ENCODE assay signal across 13 cellular contexts in genomic region chrX:116317409-116317808, GRCh38.
A peak's percentile ranks its signal among the peaks of the same experiment; 100 is the strongest.
DNase-seq lines count a peak whose midpoint lies in the region; ATAC-seq and TF ChIP-seq lines count a peak whose summit lies in the region.
"Had no signal": no experiment of that assay in that cellular context is flagged by ENCODE, and none has a peak within 500 bp of the region (broad histone marks: within the 10 kb centered on the region; RNA-seq: fewer than 3 reads in every experiment).

No MANE protein-coding gene starts in this region.

- intact Hi-C loops in activated CD4-positive, alpha-beta memory T cell treated with anti-CD3 and anti-CD28 coated beads for 36 hours (cut with micrococcal nuclease): no loop called here

- CTCF ChIA-PET in activated CD4-positive, alpha-beta memory T cell treated with anti-CD3 and anti-CD28 coated beads for 36 hours (lab: Charles Lee): no interaction called here

- WGBS in lung, 2 donors: 40 to 75% methylated on average over 3 of the region's 3 CpGs
- WGBS in H9 (ENCODE audit: extremely low coverage, insufficient read length, low lambda C conversion rate): no CpG with 5 or more reads among the region's 3 CpGs

- H3K4ac ChIP-seq in H9 (ENCODE audit: low read depth, low read length): no peak overlapping the region

- H3K4me3 ChIP-seq in lung: no peak overlapping the region
- H3K4me3 ChIP-seq: GM12878 had no signal

- H3K9me3 ChIP-seq in lung (ENCODE audit: control insufficient read depth in 2 of 2, insufficient read depth in 1 of 2, low read length in 1 of 2): no peaks in the 10 kb centered on the region
- H3K9me3 ChIP-seq in H9 (ENCODE audit: control insufficient read depth, low read depth, low read length): no peaks in the 10 kb centered on the region
- H3K9me3 ChIP-seq: neutrophil had no signal

- no peaks in the 10 kb centered on the region; a peak in 1 of 5 replicates for H3K9me3 Mint-ChIP-seq in H9
- H3K9me3 Mint-ChIP-seq in activated CD4-positive, alpha-beta memory T cell treated with anti-CD3 and anti-CD28 coated beads for 36 hours: no peaks in the 10 kb centered on the region
- H3K9me3 Mint-ChIP-seq: activated CD4-positive, alpha-beta memory T cell treated with anti-CD3 and anti-CD28 coated beads, Interleukin-2, amount 10 ng/mL, durations not matched to agents 7 days and 5 days had no signal

- H4K8ac ChIP-seq in H9 (replicated peaks; ENCODE audit: insufficient read length, low read depth, low read length): no peak overlapping the region

- H4K5ac ChIP-seq in H9 (ENCODE audit: insufficient read length, low read depth, low read length): no peak overlapping the region

- peak; percentile 48 for DNase-seq in Ammon's horn (ENCODE audit: low spot score)
- DNase-seq in NCI-H69 (lab: John Stamatoyannopoulos, UW): peak; percentile 7
- peak; percentile 44 for DNase-seq in epidermal melanocyte (ENCODE audit: insufficient read length, low spot score)
- peak; percentile 56 for DNase-seq in lung (ENCODE audit: low spot score)
- DNase-seq in H9: no peak
- DNase-seq in activated CD4-positive, alpha-beta memory T cell treated with anti-CD3 and anti-CD28 coated beads for 36 hours: no peak
- no peak for DNase-seq in LoVo (ENCODE audit: low spot score)
- DNase-seq: activated CD4-positive, alpha-beta memory T cell treated with anti-CD3 and anti-CD28 coated beads, Interleukin-2, amount 10 ng/mL, durations not matched to agents 7 days and 5 days; SHP77 had no signal

- H2BK12ac ChIP-seq in H9 (ENCODE audit: insufficient read length, low read depth, low read length): no peak overlapping the region

- no peak overlapping the region for H3K4me3 Mint-ChIP-seq in H9
- H3K4me3 Mint-ChIP-seq in activated CD4-positive, alpha-beta memory T cell treated with anti-CD3 and anti-CD28 coated beads for 36 hours: no peak overlapping the region
- H3K4me3 Mint-ChIP-seq: activated CD4-positive, alpha-beta memory T cell treated with anti-CD3 and anti-CD28 coated beads, Interleukin-2, amount 10 ng/mL, durations not matched to agents 7 days and 5 days; B cell had no signal

- no peak overlapping the region for H3K56ac ChIP-seq in H9 (ENCODE audit: insufficient read length, low read depth, low read length)

- no peak overlapping the region for H2BK15ac ChIP-seq in H9 (ENCODE audit: low read depth, low read length)

- no peak overlapping the region for H3K9ac ChIP-seq in H9 (ENCODE audit: extremely low read depth, insufficient read length, low read length)

- no peaks in the 10 kb centered on the region for H3K23me2 ChIP-seq in H9 (ENCODE audit: insufficient read length, low read depth, low read length, poor library complexity, severe bottlenecking)

- ATAC-seq in lung (ENCODE audit: insufficient read depth, low FRiP score) (no peak), GM21367 (IDR thresholded peaks at IDR 0.05; ENCODE audit: unreplicated experiment) (no peak)
- ATAC-seq: GM12878 had no signal

- H3T11ph ChIP-seq in H9 (ENCODE audit: low read length): no peak overlapping the region

- H3K27ac ChIP-seq in lung (ENCODE audit: low read depth in 1 of 2, low read length in 1 of 2) (no peak overlapping the region), H9 (ENCODE audit: insufficient read length, low read depth, low read length) (no peak overlapping the region)
- H3K27ac ChIP-seq: neutrophil had no signal

- POLR2A ChIA-PET in activated CD4-positive, alpha-beta memory T cell treated with anti-CD3 and anti-CD28 coated beads for 36 hours (lab: Charles Lee): no interaction called here

- no peak overlapping the region for H3K23ac ChIP-seq in H9 (ENCODE audit: insufficient read length, low read depth, low read length)

- no peaks in the 10 kb centered on the region for H3K36me3 Mint-ChIP-seq in H9 (ENCODE audit: insufficient read depth in 1 of 3, low read depth in 3 of 3)
- no peaks in the 10 kb centered on the region for H3K36me3 Mint-ChIP-seq in activated CD4-positive, alpha-beta memory T cell treated with anti-CD3 and anti-CD28 coated beads for 36 hours

- H3K14ac ChIP-seq in H9 (ENCODE audit: insufficient read depth, low read length): no peak overlapping the region

- peaks cover 4% of the 10 kb centered on the region; the same call in 1 of the 2 replicates for H3K27me3 Mint-ChIP-seq in H9 (ENCODE audit: low read depth)
- no peaks in the 10 kb centered on the region for H3K27me3 Mint-ChIP-seq in activated CD4-positive, alpha-beta memory T cell treated with anti-CD3 and anti-CD28 coated beads for 36 hours
- H3K27me3 Mint-ChIP-seq: activated CD4-positive, alpha-beta memory T cell treated with anti-CD3 and anti-CD28 coated beads, Interleukin-2, amount 10 ng/mL, durations not matched to agents 7 days and 5 days; B cell had no signal

- H3K36me3 ChIP-seq in lung (ENCODE audit: control insufficient read depth in 2 of 2, insufficient read depth in 2 of 2, low read length in 2 of 2): no peaks in the 10 kb centered on the region
- H3K36me3 ChIP-seq: neutrophil had no signal

- H2BK5ac ChIP-seq in H9 (ENCODE audit: insufficient read length, low read length): no peak overlapping the region

- H3K4me1 Mint-ChIP-seq in H9: peaks cover 9 to 10% of the 10 kb centered on the region in 2 experiments
- H3K4me1 Mint-ChIP-seq in activated CD4-positive, alpha-beta memory T cell treated with anti-CD3 and anti-CD28 coated beads for 36 hours (ENCODE audit: low read depth): no peaks in the 10 kb centered on the region
- H3K4me1 Mint-ChIP-seq: activated CD4-positive, alpha-beta memory T cell treated with anti-CD3 and anti-CD28 coated beads, Interleukin-2, amount 10 ng/mL, durations not matched to agents 7 days and 5 days; B cell had no signal

- H3K79me1 ChIP-seq in H9 (ENCODE audit: insufficient read depth, low read depth, low read length, poor library complexity, severe bottlenecking): no peaks in the 10 kb centered on the region

- no peak overlapping the region for H3K18ac ChIP-seq in H9 (ENCODE audit: insufficient read length, low read depth, low read length)

- TF ChIP-seq CTCF in lung (IDR thresholded peaks at IDR 0.05; ENCODE audit: control extremely low read depth, extremely low read depth) (no peak), H9 (conservative IDR thresholded peaks at IDR 0.05) (no peak)

- H3K4me1 ChIP-seq in lung (ENCODE audit: control insufficient read depth in 2 of 2, insufficient read depth in 2 of 2, low read length in 2 of 2): peaks cover 0 to 3% of the 10 kb centered on the region in 2 donors
- H3K4me1 ChIP-seq in H9 (ENCODE audit: insufficient read depth, low read length): no peaks in the 10 kb centered on the region; the same call in 1 of the 2 replicates

- H3K27me3 ChIP-seq in lung (ENCODE audit: control insufficient read depth, insufficient read depth) (no peaks in the 10 kb centered on the region), H9 (ENCODE audit: insufficient read depth, low read length) (no peaks in the 10 kb centered on the region)
- H3K27me3 ChIP-seq: neutrophil had no signal

- H2BK120ac ChIP-seq in H9 (ENCODE audit: low read depth, low read length, poor library complexity, severe bottlenecking): no peak overlapping the region

- H3K79me2 ChIP-seq in H9 (ENCODE audit: insufficient read depth, low read length): no peaks in the 10 kb centered on the region

- H4K20me1 ChIP-seq in H9 (ENCODE audit: control insufficient read depth, insufficient read depth, insufficient read length): no peaks in the 10 kb centered on the region

- no peak overlapping the region for H3K4me2 ChIP-seq in H9 (ENCODE audit: insufficient read depth, insufficient read length, low read length)

- H2BK20ac ChIP-seq in H9 (ENCODE audit: low read depth, low read length, poor library complexity, severe bottlenecking): no peak overlapping the region

- H2AK5ac ChIP-seq in H9 (ENCODE audit: insufficient read length, low read length): no peak overlapping the region

- H3K27ac Mint-ChIP-seq in H9: peak overlapping the region in 1 of 3 experiments; percentile 71; a peak in 1 of 7 replicates
- no peak overlapping the region for H3K27ac Mint-ChIP-seq in activated CD4-positive, alpha-beta memory T cell treated with anti-CD3 and anti-CD28 coated beads for 36 hours
- H3K27ac Mint-ChIP-seq: activated CD4-positive, alpha-beta memory T cell treated with anti-CD3 and anti-CD28 coated beads, Interleukin-2, amount 10 ng/mL, durations not matched to agents 7 days and 5 days; B cell had no signal

- H4K91ac ChIP-seq in H9 (ENCODE audit: insufficient read length, low read depth, low read length): no peak overlapping the region

- no peak overlapping the region for H2AFZ ChIP-seq in H9 (ENCODE audit: low read length)

Comparison
In these comparisons a context has a peak if more than half of its experiments do, and no peak if none do; other contexts are left out.
1. DNase-seq: peak in Ammon's horn (single experiment), NCI-H69 (single experiment), epidermal melanocyte (single experiment) and lung (single experiment); none in H9 (single experiment), activated CD4-positive, alpha-beta memory T cell treated with anti-CD3 and anti-CD28 coated beads for 36 hours (single experiment) and LoVo (single experiment).